8 cellular contexts compared by ENCODE assay signal in the genomic region with DNA sequence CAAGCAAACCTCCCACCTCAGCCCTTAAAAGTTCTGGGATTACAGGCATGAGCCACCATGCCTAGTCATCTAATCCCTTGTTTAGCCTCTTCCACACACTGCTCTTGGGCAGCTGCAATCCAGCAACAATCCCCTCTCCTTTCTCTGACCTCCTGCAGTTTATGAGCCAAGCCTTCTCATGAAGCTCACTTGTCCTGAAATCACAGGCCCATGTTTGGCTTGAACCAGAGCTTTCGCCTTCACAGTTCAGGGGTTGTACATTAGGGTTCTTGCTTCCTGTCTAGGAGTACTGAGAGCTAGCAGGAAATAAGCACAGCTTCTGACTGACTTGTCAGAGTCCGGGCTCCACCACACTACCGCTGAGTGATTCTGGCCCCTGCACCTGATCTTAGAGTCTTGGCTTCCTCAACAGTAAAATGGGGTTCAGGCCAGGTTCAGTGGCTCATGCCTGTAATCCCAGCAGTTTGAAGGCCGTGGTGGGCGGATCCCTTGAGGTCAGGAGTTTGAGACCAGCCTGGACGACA. TPM values are rescaled to one million over a fixed set of nuclear protein-coding genes. Genes with fewer than 3 reads are reported as not detected.
DNase-seq lines count a peak whose midpoint lies in the region; ATAC-seq and TF ChIP-seq lines count a peak whose summit lies in the region.

No MANE protein-coding gene starts in this region.

- CTCF ChIA-PET in naive thymus-derived CD4-positive, alpha-beta T cell (lab: Charles Lee): interaction anchor here (0.6 to 1.6 kb wide), 11 partner anchors 13 to 1223 kb away, joined by 3 to 8 read pairs (median 3); a partner anchor contains a TSS

- no peaks in the 10 kb centered on the region for H3K27me3 Mint-ChIP-seq in naive thymus-derived CD4-positive, alpha-beta T cell

- peak overlapping the region; percentile 32 to 81 (median 70) for H3K4me3 Mint-ChIP-seq in naive thymus-derived CD4-positive, alpha-beta T cell

- POLR2A ChIA-PET in naive thymus-derived CD4-positive, alpha-beta T cell (lab: Charles Lee): interaction anchor here (0.7 to 6.2 kb wide), 15 partner anchors 11 to 152 kb away, joined by 3 to 67 read pairs (median 5); a partner anchor contains a TSS

- peak overlapping the region; percentile 67 for H3K27ac ChIP-seq in naive thymus-derived CD4-positive, alpha-beta T cell (ENCODE audit: low read depth, low read length)
- no peak overlapping the region for H3K27ac ChIP-seq in ovary

- no peaks in the 10 kb centered on the region for H3K9me3 Mint-ChIP-seq in naive thymus-derived CD4-positive, alpha-beta T cell

- no peak overlapping the region for H3K4me3 ChIP-seq in naive thymus-derived CD4-positive, alpha-beta T cell (ENCODE audit: low read length)
- H3K4me3 ChIP-seq in BE2C (ENCODE audit: low read depth, low read length): no peak overlapping the region
- no peak overlapping the region for H3K4me3 ChIP-seq in ovary

- ATAC-seq in GM18520 (IDR thresholded peaks at IDR 0.05; ENCODE audit: unreplicated experiment) (peak; percentile 84), HG02642 (IDR thresholded peaks at IDR 0.05; ENCODE audit: poor library complexity, unreplicated experiment) (peak; percentile 88)
- peak; percentile 93 for ATAC-seq in naive thymus-derived CD4-positive, alpha-beta T cell

- H3K36me3 Mint-ChIP-seq in naive thymus-derived CD4-positive, alpha-beta T cell: peaks cover 0 to 2% (median 0%) of the 10 kb centered on the region in 5 donors

- peak; percentile 30 for DNase-seq in UCSD-AML1 (lab: John Stamatoyannopoulos, UW; ENCODE audit: unreplicated experiment)
- peak in 7 of 9 donors; percentile 30 to 61 (median 54) for DNase-seq in naive thymus-derived CD4-positive, alpha-beta T cell
- DNase-seq in BE2C: no peak
- DNase-seq in hippocampal formation (lab: John Stamatoyannopoulos, UW): no peak
- DNase-seq in ovary: no peak
- DNase-seq in OCI-M1 (lab: John Stamatoyannopoulos, UW): no peak

- TF ChIP-seq CTCF in BE2C (IDR thresholded peaks at IDR 0.05; ENCODE audit: low read depth, low read length): no peak
- TF ChIP-seq CTCF in ovary (IDR thresholded peaks at IDR 0.05): no peak

- no peaks in the 10 kb centered on the region for H3K9me3 ChIP-seq in naive thymus-derived CD4-positive, alpha-beta T cell (ENCODE audit: control insufficient read depth in 2 of 3, low read length in 3 of 3)
- H3K9me3 ChIP-seq in BE2C (no peaks in the 10 kb centered on the region), ovary (no peaks in the 10 kb centered on the region)

- no peaks in the 10 kb centered on the region for H3K27me3 ChIP-seq in naive thymus-derived CD4-positive, alpha-beta T cell (ENCODE audit: control insufficient read depth in 2 of 2, insufficient read depth in 2 of 2, low read length in 2 of 2)
- H3K27me3 ChIP-seq in BE2C: no peaks in the 10 kb centered on the region
- H3K27me3 ChIP-seq in ovary: no peaks in the 10 kb centered on the region

- H3K27ac Mint-ChIP-seq in naive thymus-derived CD4-positive, alpha-beta T cell: peak overlapping the region; percentile 90 to 100 (median 96)

- intact Hi-C loops in naive thymus-derived CD4-positive, alpha-beta T cell (cut with micrococcal nuclease): loop anchor here (1.0 to 2.0 kb wide), 3 partner anchors 16 to 26 kb away; a partner anchor contains a TSS
- intact Hi-C loops in ovary (cut with DNase I): no loop called here

- peaks cover 7 to 21% (median 14%) of the 10 kb centered on the region in 7 donors for H3K4me1 Mint-ChIP-seq in naive thymus-derived CD4-positive, alpha-beta T cell

- WGBS in ovary, 3 donors: 84 to 87% (median 86%) methylated on average over 6 of the region's 6 CpGs

- H3K36me3 ChIP-seq in naive thymus-derived CD4-positive, alpha-beta T cell (ENCODE audit: control insufficient read depth in 2 of 3, insufficient read depth in 3 of 3, low read length in 3 of 3): no peaks in the 10 kb centered on the region
- H3K36me3 ChIP-seq in BE2C: no peaks in the 10 kb centered on the region
- H3K36me3 ChIP-seq in ovary: no peaks in the 10 kb centered on the region

- TF ChIP-seq EP300 in ovary (IDR thresholded peaks at IDR 0.05): no peak

- TF ChIP-seq POLR2A in ovary (IDR thresholded peaks at IDR 0.05): no peak

- peaks cover 8 to 10% of the 10 kb centered on the region in 2 donors for H3K4me1 ChIP-seq in naive thymus-derived CD4-positive, alpha-beta T cell (ENCODE audit: control insufficient read depth in 2 of 2, insufficient read depth in 2 of 2, low read length in 2 of 2)
- H3K4me1 ChIP-seq in BE2C (no peaks in the 10 kb centered on the region), ovary (ENCODE audit: insufficient read depth) (no peaks in the 10 kb centered on the region)

RNA-seq across cellular contexts. Expression of a gene that starts 16.3 kb away (rescaled TPM):
- 10 to 100 TPM; 19.8 to 50.0 (median 24.9) TPM for total RNA-seq in naive thymus-derived CD4-positive, alpha-beta T cell
- 10 to 100 TPM; 41.3 to 56.6 TPM for polyA plus RNA-seq in naive thymus-derived CD4-positive, alpha-beta T cell
- polyA plus RNA-seq in BE2C (2012; ENCODE audit: insufficient read depth, insufficient read length, low read depth): 47.0 TPM
- total RNA-seq in ovary: 10 to 100 TPM; 18.8 to 33.4 (median 28.9) TPM
- polyA plus RNA-seq in ovary: 10 to 100 TPM; 28.5 to 61.9 TPM

RNA-seq across cellular contexts. Expression of a gene that starts 26.4 kb away (rescaled TPM):
- 100 to 1,000 TPM; 134 to 252 (median 191) TPM for total RNA-seq in naive thymus-derived CD4-positive, alpha-beta T cell
- polyA plus RNA-seq in naive thymus-derived CD4-positive, alpha-beta T cell: 100 to 1,000 TPM; 228 to 309 TPM
- 53.5 TPM for polyA plus RNA-seq in BE2C (2012; ENCODE audit: insufficient read depth, insufficient read length, low read depth)
- total RNA-seq in ovary: 10 to 100 TPM; 29.3 to 82.3 (median 75.0) TPM
- polyA plus RNA-seq in ovary: 10 to 100 TPM; 39.3 to 44.7 TPM

RNA-seq across cellular contexts. Expression of a gene that starts 28.5 kb away (rescaled TPM):
- 10 to 100 TPM; 16.5 to 24.4 (median 22.3) TPM for total RNA-seq in naive thymus-derived CD4-positive, alpha-beta T cell
- 10 to 100 TPM; 11.8 to 23.1 TPM for polyA plus RNA-seq in naive thymus-derived CD4-positive, alpha-beta T cell
- 13.9 TPM for polyA plus RNA-seq in BE2C (2012; ENCODE audit: insufficient read depth, insufficient read length, low read depth)
- total RNA-seq in ovary: 10 to 100 TPM in 5 of 7 donors, 1 to 10 TPM in 2; 8.0 to 19.8 (median 17.9) TPM
- 10 to 100 TPM in 1 of 2 donors, 1 to 10 TPM in 1; 9.5 to 15.3 TPM for polyA plus RNA-seq in ovary

RNA-seq across cellular contexts. Expression of a gene that starts 31.8 kb away (rescaled TPM):
- 10 to 100 TPM; 20.0 to 51.3 (median 30.4) TPM for total RNA-seq in naive thymus-derived CD4-positive, alpha-beta T cell
- polyA plus RNA-seq in naive thymus-derived CD4-positive, alpha-beta T cell: 10 to 100 TPM; 15.3 to 29.9 TPM
- 14.8 TPM for polyA plus RNA-seq in BE2C (2012; ENCODE audit: insufficient read depth, insufficient read length, low read depth)
- total RNA-seq in ovary: 10 to 100 TPM in 1 of 7 donors, 1 to 10 TPM in 6; 7.3 to 13.8 (median 8.1) TPM
- polyA plus RNA-seq in ovary: 1 to 10 TPM; 3.7 to 5.1 TPM

Comparison
In these comparisons a context has a peak if more than half of its experiments do, and no peak if none do; other contexts are left out.
1. DNase-seq: peak in UCSD-AML1 (single experiment) and naive thymus-derived CD4-positive, alpha-beta T cell (7 of 9); none in BE2C (single experiment), hippocampal formation (0 of 2), ovary (0 of 5) and OCI-M1 (single experiment).
2. intact Hi-C loops: an anchor here in naive thymus-derived CD4-positive, alpha-beta T cell (1.0 to 2.0 kb wide); none called in ovary.
3. Peak in every context shown above with its lines, with median percentiles within 50 percentile points of each other: ATAC-seq.